In the genomic region with DNA sequence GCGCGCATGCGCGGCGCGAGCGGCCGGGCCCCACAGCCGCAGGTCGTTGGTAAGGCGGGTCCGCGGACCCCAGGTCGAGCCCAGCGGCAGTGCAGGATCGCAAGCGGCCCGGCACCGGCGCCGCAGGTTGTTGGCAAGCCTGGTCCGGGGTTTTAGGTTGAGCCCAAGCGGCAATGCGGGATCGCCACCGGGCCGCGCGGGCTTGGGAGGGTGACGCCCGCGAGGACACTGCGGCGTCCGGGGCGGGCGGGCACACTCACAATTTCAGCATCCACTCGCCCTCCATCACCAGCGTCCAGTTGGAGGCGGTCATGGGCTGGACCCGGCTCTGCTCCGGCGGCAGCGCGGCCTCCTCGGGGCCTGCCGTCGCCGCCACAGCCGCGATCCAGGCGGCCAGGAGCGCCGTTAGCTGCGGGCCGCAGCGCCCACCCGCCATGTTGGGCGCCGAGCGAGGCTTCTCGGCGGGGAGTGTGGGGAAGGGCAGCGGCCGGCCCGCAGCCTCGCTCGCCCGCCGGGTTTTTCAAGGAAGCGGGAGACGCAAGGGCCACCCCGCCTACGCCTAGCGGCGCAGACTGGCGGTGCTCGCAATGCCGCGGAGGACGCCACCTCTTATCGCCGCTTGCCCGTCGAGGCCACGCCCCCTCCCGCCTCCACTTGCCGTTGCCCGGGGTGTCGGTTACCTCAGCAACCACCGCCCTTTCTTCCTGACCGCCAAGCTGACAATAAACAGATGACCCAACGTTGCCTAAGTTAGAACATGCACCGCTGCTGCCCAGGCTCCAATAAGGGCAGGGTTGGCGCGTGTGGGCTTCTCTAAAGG, we compare ENCODE assay signal across 8 cellular contexts. TPM values are rescaled to one million over a fixed set of nuclear protein-coding genes. Genes with fewer than 3 reads are reported as not detected.
DNase-seq lines count a peak whose midpoint lies in the region; ATAC-seq and TF ChIP-seq lines count a peak whose summit lies in the region.

A gene with protein sequence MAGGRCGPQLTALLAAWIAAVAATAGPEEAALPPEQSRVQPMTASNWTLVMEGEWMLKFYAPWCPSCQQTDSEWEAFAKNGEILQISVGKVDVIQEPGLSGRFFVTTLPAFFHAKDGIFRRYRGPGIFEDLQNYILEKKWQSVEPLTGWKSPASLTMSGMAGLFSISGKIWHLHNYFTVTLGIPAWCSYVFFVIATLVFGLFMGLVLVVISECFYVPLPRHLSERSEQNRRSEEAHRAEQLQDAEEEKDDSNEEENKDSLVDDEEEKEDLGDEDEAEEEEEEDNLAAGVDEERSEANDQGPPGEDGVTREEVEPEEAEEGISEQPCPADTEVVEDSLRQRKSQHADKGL (minus strand): TSS at position 584 of the 820 bp plus-strand sequence. CDS start 148 bp downstream, at position 436.

- H3K4me1 ChIP-seq in Karpas-422 (ENCODE audit: low read length) (peaks cover 27% of the 10 kb centered on the region), fibroblast of lung (ENCODE audit: control insufficient read depth, extremely low read depth, insufficient read depth, low read length) (no peaks in the 10 kb centered on the region)

- peaks cover 2% of the 10 kb centered on the region for H3K4me1 Mint-ChIP-seq in activated T-helper 17 cell treated with anti-CD3 and anti-CD28 coated beads, Interleukin-2, amount 50 U/mL, for 72 hours
- H3K4me1 Mint-ChIP-seq in natural killer cell, result peaks cover 37 to 44% of the 10 kb centered on the region in 2 donors

- H3K27ac Mint-ChIP-seq in activated T-helper 17 cell treated with anti-CD3 and anti-CD28 coated beads, Interleukin-2, amount 50 U/mL, for 72 hours, result peak within 1 kb of the TSS; percentile 68
- peak within 1 kb of the TSS in 1 of 2 donors; percentile 90 for H3K27ac Mint-ChIP-seq in natural killer cell

- no peaks in the 10 kb centered on the region for H3K79me2 ChIP-seq in Karpas-422 (ENCODE audit: low read length)
- H3K79me2 ChIP-seq in fibroblast of lung (ENCODE audit: control insufficient read depth, insufficient read depth, low read length), result peaks cover 2% of the 10 kb centered on the region

- intact Hi-C loops in natural killer cell (cut with micrococcal nuclease), result loop anchor here (5.0 kb wide), 1 partner anchor 133 kb away; no protein-coding TSS in a partner anchor

- ATAC-seq in GM21825 (IDR thresholded peaks at IDR 0.05; ENCODE audit: unreplicated experiment) (peak; percentile 89), natural killer cell (peak; percentile 83 to 95 (median 88))
- peak; percentile 93 for ATAC-seq in activated T-helper 17 cell treated with anti-CD3 and anti-CD28 coated beads, Interleukin-2, amount 50 U/mL, for 72 hours (replicated peaks)

- peaks cover 5% of the 10 kb centered on the region for H3K36me3 Mint-ChIP-seq in activated T-helper 17 cell treated with anti-CD3 and anti-CD28 coated beads, Interleukin-2, amount 50 U/mL, for 72 hours (ENCODE audit: low read depth)
- H3K36me3 Mint-ChIP-seq in natural killer cell, result no peaks in the 10 kb centered on the region

- H3K9ac ChIP-seq in Karpas-422 (ENCODE audit: low read length) (peak within 1 kb of the TSS; percentile 85), fibroblast of lung (ENCODE audit: insufficient read depth, low read length) (peak within 1 kb of the TSS; percentile 91)

- H3K9me3 Mint-ChIP-seq in activated T-helper 17 cell treated with anti-CD3 and anti-CD28 coated beads, Interleukin-2, amount 50 U/mL, for 72 hours, result no peaks in the 10 kb centered on the region
- no peaks in the 10 kb centered on the region for H3K9me3 Mint-ChIP-seq in natural killer cell

- peak in 1 of 2 donors; percentile 26 for TF ChIP-seq CTCF in fibroblast of lung (conservative IDR thresholded peaks at IDR 0.05 in 1 of 2, IDR thresholded peaks at IDR 0.05 in 1 of 2; ENCODE audit: low read depth in 1 of 2, low read length in 2 of 2)
- TF ChIP-seq CTCF in natural killer cell (IDR thresholded peaks at IDR 0.05), result no peak

- peak; percentile 97 for DNase-seq in Daoy (ENCODE audit: low read depth)
- peak; percentile 95 for DNase-seq in Karpas-422
- peak; percentile 97 for DNase-seq in RPMI8226
- peak; percentile 94 to 96 for DNase-seq in fibroblast of lung (ENCODE audit: low read depth in 2 of 2)
- DNase-seq in natural killer cell, result peak; percentile 92
- peak; percentile 91 for DNase-seq in stimulated activated naive CD4-positive, alpha-beta T cell treated with Interleukin-2 at 50 U/mL for 16 hours (lab: John Stamatoyannopoulos, UW)

- H3K4me3 ChIP-seq in Karpas-422 (ENCODE audit: low read length) (peak within 1 kb of the TSS; percentile 85), fibroblast of lung (replicated peaks in 1 of 4; ENCODE audit: control extremely low read depth in 1 of 4, insufficient read depth in 1 of 4, low read depth in 3 of 4, low read length in 4 of 4) (peak within 1 kb of the TSS; percentile 60 to 97 (median 74))

- H3K27me3 ChIP-seq in Karpas-422 (ENCODE audit: low read length) (no peaks in the 10 kb centered on the region), fibroblast of lung (ENCODE audit: control insufficient read depth, insufficient read depth, low read length) (no peaks in the 10 kb centered on the region)

- H4K20me1 ChIP-seq in Karpas-422 (ENCODE audit: insufficient read depth, low read depth, low read length), result peaks cover 16% of the 10 kb centered on the region
- no peaks in the 10 kb centered on the region for H4K20me1 ChIP-seq in fibroblast of lung (ENCODE audit: control insufficient read depth, extremely low read depth, insufficient read depth, low read length)

- peak within 1 kb of the TSS; percentile 89 for H3K4me2 ChIP-seq in Karpas-422 (ENCODE audit: low read depth, low read length, poor library complexity, severe bottlenecking)
- H3K4me2 ChIP-seq in fibroblast of lung (ENCODE audit: extremely low read depth, insufficient read depth, low read length), result peak within 1 kb of the TSS; percentile 55

- H3K9me3 ChIP-seq in Karpas-422 (ENCODE audit: low read length), result no peaks in the 10 kb centered on the region
- H3K9me3 ChIP-seq in fibroblast of lung (ENCODE audit: control insufficient read depth, insufficient read depth, low read depth, low read length), result no peaks in the 10 kb centered on the region

- no peaks in the 10 kb centered on the region for H3K9me2 ChIP-seq in Karpas-422 (replicated peaks; ENCODE audit: insufficient read depth, low read length)

- H3K27me3 Mint-ChIP-seq in activated T-helper 17 cell treated with anti-CD3 and anti-CD28 coated beads, Interleukin-2, amount 50 U/mL, for 72 hours, result no peaks in the 10 kb centered on the region
- H3K27me3 Mint-ChIP-seq in natural killer cell (ENCODE audit: low read depth in 2 of 2), result peaks cover 0 to 2% of the 10 kb centered on the region in 2 donors

- peak within 1 kb of the TSS; percentile 79 for H3K4me3 Mint-ChIP-seq in activated T-helper 17 cell treated with anti-CD3 and anti-CD28 coated beads, Interleukin-2, amount 50 U/mL, for 72 hours
- peak within 1 kb of the TSS; percentile 94 for H3K4me3 Mint-ChIP-seq in natural killer cell

- H2AFZ ChIP-seq in Karpas-422 (ENCODE audit: low read length) (peak within 1 kb of the TSS; percentile 73), fibroblast of lung (ENCODE audit: low read length) (peak within 1 kb of the TSS; percentile 87)

- H3K36me3 ChIP-seq in Karpas-422 (ENCODE audit: insufficient read depth, low read length) (no peaks in the 10 kb centered on the region), fibroblast of lung (ENCODE audit: control insufficient read depth, insufficient read depth, low read length) (no peaks in the 10 kb centered on the region)

- peak within 1 kb of the TSS; percentile 19; the same call in 1 of the 2 replicates for H3K27ac ChIP-seq in Karpas-422 (ENCODE audit: low read length)
- peak within 1 kb of the TSS; percentile 86 for H3K27ac ChIP-seq in fibroblast of lung (ENCODE audit: insufficient read depth, low read length)

RNA-seq across cellular contexts. Expression of the gene that starts here (rescaled TPM):
- total RNA-seq in Daoy (2014; rRNA removed; shearing (Covaris generic)), result 8.1 and 10.2 TPM in 2 replicates
- 8.9 and 10.1 TPM in 2 replicates for total RNA-seq in Karpas-422 (2014; rRNA removed; shearing (Covaris generic); ENCODE audit: low replicate concordance)
- total RNA-seq in activated T-helper 17 cell treated with anti-CD3 and anti-CD28 coated beads, Interleukin-2, amount 50 U/mL, for 72 hours, result 10 to 100 TPM; 20.9 to 27.2 TPM
- 20.5 and 23.6 TPM in 2 replicates for total RNA-seq in fibroblast of lung
- polyA plus RNA-seq in fibroblast of lung, result 20.5 and 21.2 TPM in 2 replicates
- 16.4 and 19.7 TPM in 2 replicates for polyA plus RNA-seq in fibroblast of lung (2012)
- polyA minus RNA-seq in fibroblast of lung (ENCODE audit: low replicate concordance), result 7.3 and 12.2 TPM in 2 replicates
- 10 to 100 TPM; 94.4 to 97.9 (median 94.5) TPM for total RNA-seq in natural killer cell

Comparison
In these comparisons a context has a peak if more than half of its experiments do, and no peak if none do; other contexts are left out.
1. Peak in every context shown above with its lines: DNase-seq, ATAC-seq, H3K4me3 ChIP-seq and H3K27ac ChIP-seq.